8 cellular contexts compared by ENCODE assay signal in genomic region chr12:51823875-51824565, GRCh38. TPM values are rescaled to one million over a fixed set of nuclear protein-coding genes. Genes with fewer than 3 reads are reported as not detected.
DNase-seq lines count a peak whose midpoint lies in the region; ATAC-seq, FAIRE-seq and TF ChIP-seq lines count a peak whose summit lies in the region.

No MANE protein-coding gene starts in this region.

- no peak for FAIRE-seq in kidney (lab: Jason Lieb, UNC)
- FAIRE-seq in GM19239 (lab: Jason Lieb, UNC), result no peak

- peaks cover 25% of the 10 kb centered on the region for H3K4me1 ChIP-seq in CD8-positive, alpha-beta memory T cell (ENCODE audit: insufficient read depth, low read length)
- no peaks in the 10 kb centered on the region for H3K4me1 ChIP-seq in HEK293 (ENCODE audit: control insufficient read depth, insufficient read depth, low read length)
- peaks cover 24% of the 10 kb centered on the region for H3K4me1 ChIP-seq in body of pancreas
- H3K4me1 ChIP-seq in kidney (ENCODE audit: control insufficient read depth in 1 of 2, insufficient read depth in 1 of 2, low read depth in 1 of 2, low read length in 2 of 2), result peaks cover 0 to 6% of the 10 kb centered on the region in 2 donors

- no peak for TF ChIP-seq POLR2A in body of pancreas (IDR thresholded peaks at IDR 0.05)

- no peak overlapping the region for H3K27ac ChIP-seq in CD8-positive, alpha-beta memory T cell (ENCODE audit: low read depth, low read length)
- H3K27ac ChIP-seq in HEK293 (ENCODE audit: extremely low read depth, low read depth, low read length) (no peak overlapping the region), body of pancreas (no peak overlapping the region), kidney (ENCODE audit: low read depth in 2 of 2, low read length in 2 of 2) (no peak overlapping the region)

- peak; percentile 60 for ATAC-seq in body of pancreas
- ATAC-seq in stimulated activated effector memory CD8-positive, alpha-beta T cell treated with anti-CD3 and anti-CD28 coated beads, Interleukin-12 subunit alpha, Interleukin-12 subunit beta, amount 100 ng/mL, for 72 hours, result no peak

- no peaks in the 10 kb centered on the region for H3K9me3 ChIP-seq in CD8-positive, alpha-beta memory T cell (ENCODE audit: low read length)
- no peaks in the 10 kb centered on the region for H3K9me3 ChIP-seq in HEK293 (ENCODE audit: control insufficient read depth, insufficient read depth, low read depth, low read length)
- H3K9me3 ChIP-seq in body of pancreas, result no peaks in the 10 kb centered on the region
- no peaks in the 10 kb centered on the region for H3K9me3 ChIP-seq in kidney (ENCODE audit: control insufficient read depth in 1 of 2, low read length in 2 of 2)

- CTCF ChIA-PET in CD8-positive, alpha-beta memory T cell (lab: Charles Lee), result interaction anchor here (0.7 to 3.5 kb wide), 12 partner anchors 7 to 398 kb away, joined by 3 to 21 read pairs (median 3); a partner anchor contains a TSS
- CTCF ChIA-PET in HEK293 (lab: Yijun Ruan, JAX), result interaction anchor here (0.5 to 4.7 kb wide), 44 partner anchors 9 to 955 kb away, joined by 3 to 54 read pairs (median 4); partner anchors contain the start of genes CSRNP2 and SLC4A8

- intact Hi-C loops in body of pancreas (cut with DNase I) (loop anchor here (10.0 kb wide), 1 partner anchor 399 kb away; the partner anchor contains the start of gene SLC4A8), kidney (cut with DNase I) (no loop called here)
- intact Hi-C loops in activated T-helper 1 cell treated with anti-CD3 and anti-CD28 coated beads, Interleukin-12 subunit alpha, Interleukin-12 subunit beta, Interleukin-2, Interleukin-4 antibody, amounts not matched to agents 30 ng/mL and 10 ng/mL and 1 ng/mL, durations not matched to agents 14 hours and 24 hours and 36 hours (cut with micrococcal nuclease), result loop anchor here (10.0 kb wide), 1 partner anchor 1181 kb away; the partner anchor contains the start of gene EIF4B

- POLR2A ChIA-PET in CD8-positive, alpha-beta memory T cell (lab: Charles Lee), result no interaction called here
- POLR2A ChIA-PET in HEK293 (lab: Yijun Ruan, JAX), result no interaction called here

- peak in 1 of 5 donors; percentile 27 for DNase-seq in CD8-positive, alpha-beta memory T cell
- DNase-seq in NCI-H526 (lab: John Stamatoyannopoulos, UW) (peak; percentile 69 to 91), body of pancreas (peak; percentile 59 to 76 (median 74)), kidney (no peak), GM19239 (ENCODE audit: insufficient read length, low spot score) (no peak)
- DNase-seq in activated T-helper 1 cell treated with anti-CD3 and anti-CD28 coated beads, Interleukin-12 subunit alpha, Interleukin-12 subunit beta, Interleukin-2, Interleukin-4 antibody, amounts not matched to agents 30 ng/mL and 10 ng/mL and 1 ng/mL, durations not matched to agents 14 hours and 24 hours and 36 hours (ENCODE audit: low spot score), result no peak
- no peak for DNase-seq in stimulated activated effector memory CD8-positive, alpha-beta T cell treated with anti-CD3 and anti-CD28 coated beads, Interleukin-12 subunit alpha, Interleukin-12 subunit beta, amount 100 ng/mL, for 72 hours (ENCODE audit: low spot score in 2 of 2)

- H3K27me3 Mint-ChIP-seq in CD8-positive, alpha-beta memory T cell, result peaks cover 0 to 7% of the 10 kb centered on the region in 2 donors
- H3K27me3 Mint-ChIP-seq in activated T-helper 1 cell treated with anti-CD3 and anti-CD28 coated beads, Interleukin-12 subunit alpha, Interleukin-12 subunit beta, Interleukin-2, Interleukin-4 antibody, amounts not matched to agents 30 ng/mL and 10 ng/mL and 1 ng/mL, durations not matched to agents 14 hours and 24 hours and 36 hours (ENCODE audit: insufficient read depth), result peaks cover 33% of the 10 kb centered on the region

- H3K36me3 ChIP-seq in CD8-positive, alpha-beta memory T cell (ENCODE audit: insufficient read depth, low read length), result no peaks in the 10 kb centered on the region
- H3K36me3 ChIP-seq in HEK293 (ENCODE audit: control insufficient read depth in 2 of 2, insufficient read depth in 1 of 2, low read length in 2 of 2) (no peaks in the 10 kb centered on the region), body of pancreas (replicated peaks in 1 of 2; ENCODE audit: insufficient read depth in 1 of 2, low read depth in 2 of 2) (no peaks in the 10 kb centered on the region), kidney (ENCODE audit: control insufficient read depth in 1 of 2, insufficient read depth in 2 of 2, low read length in 2 of 2) (no peaks in the 10 kb centered on the region)

- no peak overlapping the region for H3K9ac ChIP-seq in kidney (ENCODE audit: low read length in 2 of 2)

- TF ChIP-seq CTCF in HEK293 (tag by site-specific recombination; IDR thresholded peaks at IDR 0.05) (peak; percentile 52; the same call in 1 of the 2 replicates), body of pancreas (IDR thresholded peaks at IDR 0.05) (peak; percentile 44 to 81 (median 73)), kidney (IDR thresholded peaks at IDR 0.05; ENCODE audit: borderline replicate concordance, extremely low read depth, insufficient read depth) (peak; percentile 49)

- H3K4me3 ChIP-seq in CD8-positive, alpha-beta memory T cell (ENCODE audit: low read length), result no peak overlapping the region
- H3K4me3 ChIP-seq in HEK293 (ENCODE audit: low read depth, low read length) (no peak overlapping the region), body of pancreas (no peak overlapping the region), kidney (ENCODE audit: low read length in 2 of 2) (no peak overlapping the region)

- peak overlapping the region in 6 of 8 donors; percentile 58 to 72 (median 67) for H3K27ac Mint-ChIP-seq in CD8-positive, alpha-beta memory T cell
- no peak overlapping the region for H3K27ac Mint-ChIP-seq in activated T-helper 1 cell treated with anti-CD3 and anti-CD28 coated beads, Interleukin-12 subunit alpha, Interleukin-12 subunit beta, Interleukin-2, Interleukin-4 antibody, amounts not matched to agents 30 ng/mL and 10 ng/mL and 1 ng/mL, durations not matched to agents 14 hours and 24 hours and 36 hours
- no peak overlapping the region for H3K27ac Mint-ChIP-seq in stimulated activated effector memory CD8-positive, alpha-beta T cell treated with anti-CD3 and anti-CD28 coated beads, Interleukin-12 subunit alpha, Interleukin-12 subunit beta, amount 100 ng/mL, for 72 hours

- no peaks in the 10 kb centered on the region for H3K27me3 ChIP-seq in CD8-positive, alpha-beta memory T cell (ENCODE audit: insufficient read depth, low read length, poor library complexity, severe bottlenecking)
- no peaks in the 10 kb centered on the region for H3K27me3 ChIP-seq in body of pancreas

- no peaks in the 10 kb centered on the region for H3K36me3 Mint-ChIP-seq in CD8-positive, alpha-beta memory T cell
- no peaks in the 10 kb centered on the region for H3K36me3 Mint-ChIP-seq in activated T-helper 1 cell treated with anti-CD3 and anti-CD28 coated beads, Interleukin-12 subunit alpha, Interleukin-12 subunit beta, Interleukin-2, Interleukin-4 antibody, amounts not matched to agents 30 ng/mL and 10 ng/mL and 1 ng/mL, durations not matched to agents 14 hours and 24 hours and 36 hours (ENCODE audit: low read depth)
- H3K36me3 Mint-ChIP-seq in stimulated activated effector memory CD8-positive, alpha-beta T cell treated with anti-CD3 and anti-CD28 coated beads, Interleukin-12 subunit alpha, Interleukin-12 subunit beta, amount 100 ng/mL, for 72 hours, result no peaks in the 10 kb centered on the region

- no peaks in the 10 kb centered on the region for H3K9me3 Mint-ChIP-seq in CD8-positive, alpha-beta memory T cell
- H3K9me3 Mint-ChIP-seq in activated T-helper 1 cell treated with anti-CD3 and anti-CD28 coated beads, Interleukin-12 subunit alpha, Interleukin-12 subunit beta, Interleukin-2, Interleukin-4 antibody, amounts not matched to agents 30 ng/mL and 10 ng/mL and 1 ng/mL, durations not matched to agents 14 hours and 24 hours and 36 hours, result no peaks in the 10 kb centered on the region
- H3K9me3 Mint-ChIP-seq in stimulated activated effector memory CD8-positive, alpha-beta T cell treated with anti-CD3 and anti-CD28 coated beads, Interleukin-12 subunit alpha, Interleukin-12 subunit beta, amount 100 ng/mL, for 72 hours, result no peaks in the 10 kb centered on the region

- peaks cover 22 to 46% (median 33%) of the 10 kb centered on the region in 3 donors for H3K4me1 Mint-ChIP-seq in CD8-positive, alpha-beta memory T cell
- H3K4me1 Mint-ChIP-seq in activated T-helper 1 cell treated with anti-CD3 and anti-CD28 coated beads, Interleukin-12 subunit alpha, Interleukin-12 subunit beta, Interleukin-2, Interleukin-4 antibody, amounts not matched to agents 30 ng/mL and 10 ng/mL and 1 ng/mL, durations not matched to agents 14 hours and 24 hours and 36 hours (ENCODE audit: low read depth), result peaks cover 22% of the 10 kb centered on the region
- peaks cover 33% of the 10 kb centered on the region for H3K4me1 Mint-ChIP-seq in stimulated activated effector memory CD8-positive, alpha-beta T cell treated with anti-CD3 and anti-CD28 coated beads, Interleukin-12 subunit alpha, Interleukin-12 subunit beta, amount 100 ng/mL, for 72 hours

- WGBS in body of pancreas, 2 donors, result 9 to 13% methylated on average over 6 of the region's 6 CpGs

- H3K4me3 Mint-ChIP-seq in CD8-positive, alpha-beta memory T cell, result peak overlapping the region in 5 of 7 donors; percentile 14 to 87 (median 43)
- no peak overlapping the region for H3K4me3 Mint-ChIP-seq in activated T-helper 1 cell treated with anti-CD3 and anti-CD28 coated beads, Interleukin-12 subunit alpha, Interleukin-12 subunit beta, Interleukin-2, Interleukin-4 antibody, amounts not matched to agents 30 ng/mL and 10 ng/mL and 1 ng/mL, durations not matched to agents 14 hours and 24 hours and 36 hours
- H3K4me3 Mint-ChIP-seq in stimulated activated effector memory CD8-positive, alpha-beta T cell treated with anti-CD3 and anti-CD28 coated beads, Interleukin-12 subunit alpha, Interleukin-12 subunit beta, amount 100 ng/mL, for 72 hours, result no peak overlapping the region

TF ChIP-seq in HEK293, 187 proteins besides CTCF, POLR2A, EP300 and RAD21 (continues in another document):
- TF ChIP-seq ZNF146 (tag by site-specific recombination; IDR thresholded peaks at IDR 0.05) (no peak), ZEB2 (tag by site-specific recombination; IDR thresholded peaks at IDR 0.05) (peak; percentile 62; the same call in 1 of the 2 replicates), ZNF2 (tag by site-specific recombination; IDR thresholded peaks at IDR 0.05) (peak; percentile 80; the same call in 1 of the 2 replicates), ZNF654 (tag by site-specific recombination; IDR thresholded peaks at IDR 0.05; ENCODE audit: low read depth) (peak; percentile 90), IKZF3 (tag by site-specific recombination; IDR thresholded peaks at IDR 0.05) (peak; percentile 31; the same call in 1 of the 2 replicates), ZNF600 (tag by site-specific recombination; IDR thresholded peaks at IDR 0.05) (0 out of 2 replicates have a peak, but pooled peaks have one; percentile 30)

RNA-seq across cellular contexts. Expression of gene FIGNL2, which starts 24.5 kb away (rescaled TPM):
- under 1 TPM; 0.42 to 0.70 TPM for total RNA-seq in CD8-positive, alpha-beta memory T cell
- 0.12 TPM for polyA plus RNA-seq in CD8-positive, alpha-beta memory T cell
- total RNA-seq in body of pancreas, result under 1 TPM; 0.33 to 0.52 TPM
- total RNA-seq in kidney, result 6.1 TPM
- polyA plus RNA-seq in kidney (ENCODE audit: insufficient read depth, low read depth, low replicate concordance), result 3.1 TPM
- total RNA-seq in activated T-helper 1 cell treated with anti-CD3 and anti-CD28 coated beads, Interleukin-12 subunit alpha, Interleukin-12 subunit beta, Interleukin-2, Interleukin-4 antibody, amounts not matched to agents 30 ng/mL and 10 ng/mL and 1 ng/mL, durations not matched to agents 14 hours and 24 hours and 36 hours, result 0.15 and 0.18 TPM in 2 replicates

Comparison
In these comparisons a context has a peak if more than half of its experiments do, and no peak if none do; other contexts are left out.
1. DNase-seq: peak in NCI-H526 (2 of 2) and body of pancreas (4 of 4); none in kidney (single experiment), GM19239 (single experiment), activated T-helper 1 cell treated with anti-CD3 and anti-CD28 coated beads, Interleukin-12 subunit alpha, Interleukin-12 subunit beta, Interleukin-2, Interleukin-4 antibody, amounts not matched to agents 30 ng/mL and 10 ng/mL and 1 ng/mL, durations not matched to agents 14 hours and 24 hours and 36 hours (single experiment) and stimulated activated effector memory CD8-positive, alpha-beta T cell treated with anti-CD3 and anti-CD28 coated beads, Interleukin-12 subunit alpha, Interleukin-12 subunit beta, amount 100 ng/mL, for 72 hours (0 of 2).
2. H3K27ac Mint-ChIP-seq: peak in CD8-positive, alpha-beta memory T cell (6 of 8); none in activated T-helper 1 cell treated with anti-CD3 and anti-CD28 coated beads, Interleukin-12 subunit alpha, Interleukin-12 subunit beta, Interleukin-2, Interleukin-4 antibody, amounts not matched to agents 30 ng/mL and 10 ng/mL and 1 ng/mL, durations not matched to agents 14 hours and 24 hours and 36 hours (single experiment) and stimulated activated effector memory CD8-positive, alpha-beta T cell treated with anti-CD3 and anti-CD28 coated beads, Interleukin-12 subunit alpha, Interleukin-12 subunit beta, amount 100 ng/mL, for 72 hours (single experiment).
3. H3K4me3 Mint-ChIP-seq: peak in CD8-positive, alpha-beta memory T cell (5 of 7); none in activated T-helper 1 cell treated with anti-CD3 and anti-CD28 coated beads, Interleukin-12 subunit alpha, Interleukin-12 subunit beta, Interleukin-2, Interleukin-4 antibody, amounts not matched to agents 30 ng/mL and 10 ng/mL and 1 ng/mL, durations not matched to agents 14 hours and 24 hours and 36 hours (single experiment) and stimulated activated effector memory CD8-positive, alpha-beta T cell treated with anti-CD3 and anti-CD28 coated beads, Interleukin-12 subunit alpha, Interleukin-12 subunit beta, amount 100 ng/mL, for 72 hours (single experiment).
4. Peak in every context shown above with its lines, with median percentiles within 50 percentile points of each other: CTCF ChIP-seq.